ENCODE assay signal across 20 cellular contexts in the genomic region with DNA sequence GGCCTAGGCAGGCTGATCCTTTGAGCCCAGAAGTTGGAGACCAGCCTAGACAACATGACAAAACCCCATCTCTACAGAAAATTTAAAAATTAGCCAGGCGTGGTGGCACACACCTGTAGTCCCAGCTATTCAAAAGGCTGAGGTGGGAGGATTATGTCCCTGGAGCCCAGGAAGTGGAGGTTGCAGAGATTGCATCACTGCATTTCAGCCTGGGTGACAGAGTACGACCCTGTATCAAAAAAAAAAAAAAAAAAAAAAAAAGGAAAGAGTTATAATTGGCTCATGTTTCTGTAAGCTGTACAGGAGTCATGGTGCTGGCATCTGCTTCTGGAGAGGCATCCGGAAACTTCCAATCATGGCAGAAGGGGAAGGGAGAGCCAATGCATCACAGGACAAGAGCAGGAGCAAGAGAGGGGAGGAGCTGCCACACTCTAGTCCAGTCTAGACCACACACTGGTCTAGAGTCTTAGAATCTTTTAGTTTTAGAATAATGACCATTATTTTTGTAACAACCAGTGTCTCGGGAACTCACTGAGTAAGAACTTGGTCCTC. TPM values are rescaled to one million over a fixed set of nuclear protein-coding genes. Genes with fewer than 3 reads are reported as not detected.
DNase-seq lines count a peak whose midpoint lies in the region; ATAC-seq and TF ChIP-seq lines count a peak whose summit lies in the region.
"Had no signal": no experiment of that assay in that cellular context is flagged by ENCODE, and none has a peak within 500 bp of the region (broad histone marks: within the 10 kb centered on the region; RNA-seq: fewer than 3 reads in every experiment).

No MANE protein-coding gene starts in this region.

- ATAC-seq in GM18873 (IDR thresholded peaks at IDR 0.05; ENCODE audit: low FRiP score, unreplicated experiment), result no peak
- ATAC-seq: effector memory CD8-positive, alpha-beta T cell; left ventricle myocardium superior; stimulated activated memory B cell treated with anti-CD40 and anti-IgM and Interleukin-4, amounts not matched to agents 10 μg/mL and 1 μg/mL and 100 μg/mL, for 72 hours; upper lobe of right lung had no signal

- no peak overlapping the region for H3K9ac ChIP-seq in mammary epithelial cell (ENCODE audit: insufficient read depth, low read length)

- no peak for TF ChIP-seq POLR2A in erythroblast (IDR thresholded peaks at IDR 0.05; ENCODE audit: low read length)

- dilution Hi-C loops in mammary epithelial cell (cut with HindIII; ENCODE audit: low sequenced_read_pairs), result no loop called here

- no peaks in the 10 kb centered on the region for H3K9me3 ChIP-seq in mammary epithelial cell (replicated peaks; ENCODE audit: insufficient read depth, low read length)
- H3K9me3 ChIP-seq: Peyer's patch, upper lobe of right lung had no signal

- peaks cover 33% of the 10 kb centered on the region for H3K4me1 Mint-ChIP-seq in HFFc6 (ENCODE audit: low read depth)
- H3K4me1 Mint-ChIP-seq: activated CD4-positive, alpha-beta T cell treated with anti-CD3 and anti-CD28 coated beads, Interleukin-2, amount 10 ng/mL, durations not matched to agents 24 days and 14 days; stimulated activated memory B cell treated with anti-CD40 and anti-IgM and Interleukin-4, amounts not matched to agents 10 μg/mL and 1 μg/mL and 100 μg/mL, for 72 hours had no signal

- CTCF ChIA-PET in mammary epithelial cell (lab: Charles Lee; ENCODE audit: low non-redundant PET), result no interaction called here

- H4K20me1 ChIP-seq in mammary epithelial cell (ENCODE audit: insufficient read depth, low read length), result no peaks in the 10 kb centered on the region

- TF ChIP-seq CTCF in HFFc6 (IDR thresholded peaks at IDR 0.05), result no peak
- TF ChIP-seq CTCF in mammary epithelial cell (conservative IDR thresholded peaks at IDR 0.05 in 1 of 2, IDR thresholded peaks at IDR 0.05 in 1 of 2; ENCODE audit: extremely low read depth in 1 of 2, insufficient read depth in 1 of 2, low read depth in 1 of 2, low read length in 2 of 2), result no peak

- intact Hi-C loops in mammary epithelial cell (cut with micrococcal nuclease), result no loop called here

- peaks cover 81% of the 10 kb centered on the region for H3K79me2 ChIP-seq in mammary epithelial cell (ENCODE audit: insufficient read depth, low read length)

- peaks cover 24% of the 10 kb centered on the region for H3K4me1 ChIP-seq in mammary epithelial cell (ENCODE audit: insufficient read depth, low read length)

- in situ Hi-C loops in mammary epithelial cell (cut with MboI; ENCODE audit: low sequenced_read_pairs in 2 of 2), result no loop called here

- DNase-seq in AG08395 (ENCODE audit: low spot score), result peak; percentile 76
- DNase-seq in HFFc6, result peak; percentile 83
- peak; percentile 23 for DNase-seq in mammary epithelial cell
- DNase-seq in hepatic stellate cell (ENCODE audit: low spot score), result peak; percentile 80
- no peak for DNase-seq in OCI-M1 (lab: John Stamatoyannopoulos, UW)
- no peak for DNase-seq in stimulated activated CD4-positive, alpha-beta T cell treated with anti-CD3 and anti-CD28 coated beads, Interleukin-4, amount 100 ng/mL, for 4 hours
- DNase-seq in erythroblast (lab: John Stamatoyannopoulos, UW), result no peak
- DNase-seq: activated CD4-positive, alpha-beta T cell treated with anti-CD3 and anti-CD28 coated beads, Interleukin-2, amount 10 ng/mL, durations not matched to agents 24 days and 14 days; activated T-cell treated with anti-CD3 and anti-CD28 coated beads, Interleukin-2, amount 50 U/mL, for 48 hours; C1 segment of cervical spinal cord; effector memory CD8-positive, alpha-beta T cell; left ventricle myocardium superior; NCI-H1436; NCI-H526; Peyer's patch; right cardiac atrium; upper lobe of right lung had no signal

- WGBS in mammary epithelial cell (ENCODE audit: low coverage, missing lambda C conversion rate), result 83% methylated on average over 4 of the region's 4 CpGs

- H3K27me3 ChIP-seq in mammary epithelial cell (ENCODE audit: insufficient read depth, low read length), result no peaks in the 10 kb centered on the region
- H3K27me3 ChIP-seq: Peyer's patch, upper lobe of right lung had no signal

- no TSS peak for BruUV-seq in mammary epithelial cell (replicated peaks; lab: Mats Ljungman, UMichigan)

- H3K27ac ChIP-seq in mammary epithelial cell (ENCODE audit: insufficient read depth, low read depth, low read length), result no peak overlapping the region
- H3K27ac ChIP-seq: Peyer's patch, upper lobe of right lung had no signal

- peak overlapping the region; percentile 41 for H3K4me3 Mint-ChIP-seq in HFFc6
- H3K4me3 Mint-ChIP-seq: activated CD4-positive, alpha-beta T cell treated with anti-CD3 and anti-CD28 coated beads, Interleukin-2, amount 10 ng/mL, durations not matched to agents 24 days and 14 days; effector memory CD8-positive, alpha-beta T cell; nephron; stimulated activated memory B cell treated with anti-CD40 and anti-IgM and Interleukin-4, amounts not matched to agents 10 μg/mL and 1 μg/mL and 100 μg/mL, for 72 hours had no signal

- no peaks in the 10 kb centered on the region; the same call in none of the 2 replicates for H3K27me3 Mint-ChIP-seq in HFFc6 (ENCODE audit: insufficient read depth)
- H3K27me3 Mint-ChIP-seq: activated CD4-positive, alpha-beta T cell treated with anti-CD3 and anti-CD28 coated beads, Interleukin-2, amount 10 ng/mL, durations not matched to agents 24 days and 14 days; effector memory CD8-positive, alpha-beta T cell; stimulated activated memory B cell treated with anti-CD40 and anti-IgM and Interleukin-4, amounts not matched to agents 10 μg/mL and 1 μg/mL and 100 μg/mL, for 72 hours had no signal

- no peak overlapping the region for H2AFZ ChIP-seq in mammary epithelial cell (ENCODE audit: low read depth, low read length)

- peaks cover 22% of the 10 kb centered on the region for H3K36me3 Mint-ChIP-seq in HFFc6 (ENCODE audit: low read depth)
- H3K36me3 Mint-ChIP-seq: stimulated activated memory B cell treated with anti-CD40 and anti-IgM and Interleukin-4, amounts not matched to agents 10 μg/mL and 1 μg/mL and 100 μg/mL, for 72 hours had no signal

- no peak overlapping the region for H3K4me2 ChIP-seq in mammary epithelial cell (ENCODE audit: insufficient read depth, low read depth, low read length)

- peaks cover 2% of the 10 kb centered on the region for H3K36me3 ChIP-seq in mammary epithelial cell (ENCODE audit: insufficient read depth, low read length)
- H3K36me3 ChIP-seq: Peyer's patch, upper lobe of right lung had no signal

- H3K9me3 Mint-ChIP-seq in HFFc6, result no peaks in the 10 kb centered on the region
- H3K9me3 Mint-ChIP-seq: nephron had no signal

- H3K27ac Mint-ChIP-seq in HFFc6, result peak overlapping the region; percentile 76
- H3K27ac Mint-ChIP-seq: activated CD4-positive, alpha-beta T cell treated with anti-CD3 and anti-CD28 coated beads, Interleukin-2, amount 10 ng/mL, durations not matched to agents 24 days and 14 days; effector memory CD8-positive, alpha-beta T cell; nephron; stimulated activated memory B cell treated with anti-CD40 and anti-IgM and Interleukin-4, amounts not matched to agents 10 μg/mL and 1 μg/mL and 100 μg/mL, for 72 hours had no signal

- H3K4me3 ChIP-seq in mammary epithelial cell (replicated peaks in 1 of 3; ENCODE audit: insufficient read depth in 1 of 3, low read depth in 2 of 3, low read length in 3 of 3), result no peak overlapping the region
- H3K4me3 ChIP-seq: Peyer's patch, upper lobe of right lung had no signal

RNA-seq across cellular contexts. Expression of a gene that starts 16.8 kb away (rescaled TPM):
- total RNA-seq in HFFc6 (2021; fragmentation: NEBNext Ultra II Directional; extraction: Animal tissue kit (Norgen Biotek cat#: 25700)), result 10 to 100 TPM; 50.6 to 59.9 (median 54.7) TPM
- total RNA-seq in mammary epithelial cell, result 100 to 1,000 TPM in 1 of 2 donors, 10 to 100 TPM in 1; 58.1 to 115 TPM
- polyA plus RNA-seq in mammary epithelial cell, result 9.3 TPM
- polyA minus RNA-seq in mammary epithelial cell, result 130 TPM

Comparison
In these comparisons a context has a peak if more than half of its experiments do, and no peak if none do; other contexts are left out.
1. DNase-seq: peak in AG08395 (single experiment), HFFc6 (single experiment), mammary epithelial cell (single experiment) and hepatic stellate cell (single experiment); none in OCI-M1 (single experiment), stimulated activated CD4-positive, alpha-beta T cell treated with anti-CD3 and anti-CD28 coated beads, Interleukin-4, amount 100 ng/mL, for 4 hours (0 of 2) and erythroblast (0 of 2).